Comparison of ENCODE assay signal across 9 cellular contexts in genomic region chr1:80801691-80802090, GRCh38.
"Had no signal": no experiment of that assay in that cellular context is flagged by ENCODE, and none has a peak within 500 bp of the region (broad histone marks: within the 10 kb centered on the region; RNA-seq: fewer than 3 reads in every experiment).

No MANE protein-coding gene starts in this region.

- H2AFZ ChIP-seq: GM23248, GM23338 had no signal

- H3K9me3 ChIP-seq: HAP-1 had no signal

- H3K4me3 ChIP-seq: GM23248, GM23338, HAP-1 had no signal

- H3K27ac ChIP-seq: GM23248 had no signal

- DNase-seq: GM23248, GOT3, H7, H9, HCEC 1CT, HFFc6 had no signal

- H3K36me3 ChIP-seq: HAP-1 had no signal

- H3K9ac ChIP-seq: GM23248 had no signal

- ATAC-seq: GM23338, HCT116 had no signal

- H3K4me2 ChIP-seq: GM23338 had no signal
